In the genomic region with DNA sequence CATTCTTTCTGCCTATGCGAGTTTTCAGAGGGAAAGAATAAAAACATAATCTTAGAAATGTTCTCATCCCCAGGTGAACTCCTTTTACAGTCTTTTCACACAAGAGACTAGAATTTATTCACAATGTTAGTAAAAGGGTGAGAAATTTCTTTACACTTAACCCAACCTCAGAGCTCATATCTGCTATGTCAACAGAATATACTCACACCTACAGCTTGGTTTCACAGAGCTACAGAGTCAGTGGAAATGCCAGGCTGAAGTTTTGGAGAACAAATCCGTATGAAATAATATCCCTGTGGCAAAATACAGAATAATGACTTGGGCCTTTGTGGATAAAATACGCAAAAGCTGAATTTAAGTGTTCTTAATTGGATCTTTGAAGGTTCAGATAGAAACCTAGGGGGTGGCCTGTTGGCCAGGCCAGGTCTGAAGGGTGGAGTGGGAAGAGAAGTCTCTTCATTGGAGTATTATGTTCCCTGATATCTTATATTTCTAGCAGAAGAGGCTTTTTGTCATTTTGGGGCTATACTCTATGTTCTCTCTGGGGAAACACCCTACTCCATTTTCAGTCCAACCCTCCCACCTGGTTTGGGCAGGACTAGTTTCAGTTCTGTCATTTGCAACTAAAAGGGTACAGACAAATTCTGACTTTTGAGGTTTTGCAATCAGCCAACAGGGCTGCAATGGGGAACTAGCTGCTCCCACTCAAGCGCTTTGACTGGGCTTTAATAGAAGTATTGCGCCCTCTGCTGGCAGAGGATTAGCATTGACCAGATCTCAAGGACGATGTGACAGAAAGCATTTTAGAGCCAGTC, we compare ENCODE assay signal across 7 cellular contexts. TPM values are rescaled to one million over a fixed set of nuclear protein-coding genes. Genes with fewer than 3 reads are reported as not detected.
DNase-seq lines count a peak whose midpoint lies in the region; ATAC-seq lines count a peak whose summit lies in the region.

No MANE protein-coding gene starts in this region.

- H3K4me3 Mint-ChIP-seq in activated naive CD8-positive, alpha-beta T cell treated with anti-CD3 and anti-CD28 coated beads, Interleukin-2, amount 50 U/mL, for 24 hours, result peak overlapping the region; percentile 19

- H3K36me3 Mint-ChIP-seq in activated naive CD8-positive, alpha-beta T cell treated with anti-CD3 and anti-CD28 coated beads, Interleukin-2, amount 50 U/mL, for 24 hours (ENCODE audit: low read depth), result no peaks in the 10 kb centered on the region

- intact Hi-C loops in left cardiac atrium (cut with DNase I) (loop anchor here in 1 of 2 donors (5.0 kb wide), 2 partner anchors 79 to 319 kb away; no protein-coding TSS in a partner anchor), sciatic nerve (cut with DNase I) (no loop called here)

- H3K9me3 Mint-ChIP-seq in activated naive CD8-positive, alpha-beta T cell treated with anti-CD3 and anti-CD28 coated beads, Interleukin-2, amount 50 U/mL, for 24 hours, result no peaks in the 10 kb centered on the region

- H3K27me3 Mint-ChIP-seq in activated naive CD8-positive, alpha-beta T cell treated with anti-CD3 and anti-CD28 coated beads, Interleukin-2, amount 50 U/mL, for 24 hours, result peaks cover 8% of the 10 kb centered on the region

- peak overlapping the region; percentile 68 for H3K27ac Mint-ChIP-seq in activated naive CD8-positive, alpha-beta T cell treated with anti-CD3 and anti-CD28 coated beads, Interleukin-2, amount 50 U/mL, for 24 hours

- peak; percentile 74 for DNase-seq in NCI-H146 treated with DMSO at 0.1 percent for 48 hours (lab: John Stamatoyannopoulos, UW; ENCODE audit: unreplicated experiment)
- peak; percentile 86 for DNase-seq in SW480 (ENCODE audit: low spot score)
- DNase-seq in activated naive CD8-positive, alpha-beta T cell treated with anti-CD3 and anti-CD28 coated beads, Interleukin-2, amount 50 U/mL, for 24 hours, result peak; percentile 86
- DNase-seq in left cardiac atrium, result peak; percentile 84
- peak; percentile 87 for DNase-seq in sciatic nerve (ENCODE audit: low spot score)

- H3K4me1 Mint-ChIP-seq in activated naive CD8-positive, alpha-beta T cell treated with anti-CD3 and anti-CD28 coated beads, Interleukin-2, amount 50 U/mL, for 24 hours, result peaks cover 21% of the 10 kb centered on the region

- ATAC-seq in GM18498 (IDR thresholded peaks at IDR 0.05; ENCODE audit: unreplicated experiment), result peak; percentile 97
- ATAC-seq in HG02885 (IDR thresholded peaks at IDR 0.05; ENCODE audit: poor library complexity, unreplicated experiment), result peak; percentile 96
- ATAC-seq in activated naive CD8-positive, alpha-beta T cell treated with anti-CD3 and anti-CD28 coated beads, Interleukin-2, amount 50 U/mL, for 24 hours, result peak; percentile 100
- ATAC-seq in left cardiac atrium, result peak; percentile 92 to 93
- ATAC-seq in sciatic nerve, result peak; percentile 96

RNA-seq across cellular contexts. Expression of a gene that starts 25.7 kb away (rescaled TPM):
- total RNA-seq in left cardiac atrium (1 to 10 TPM in 1 of 2 donors, under 1 TPM in 1; 0.60 to 1.4 TPM), sciatic nerve (2.1 TPM)

RNA-seq across cellular contexts. Expression of a gene that starts 26.0 kb away (rescaled TPM):
- total RNA-seq in left cardiac atrium, result 1 to 10 TPM; 4.6 to 5.5 TPM
- 14.4 TPM for total RNA-seq in sciatic nerve

Comparison
In these comparisons a context has a peak if more than half of its experiments do, and no peak if none do; other contexts are left out.
1. Peak in every context shown above with its lines: DNase-seq and ATAC-seq.